1 cellular context compared by ENCODE assay signal in genomic region chr21:45543710-45544448, GRCh38.
TF ChIP-seq lines count a peak whose summit lies in the region.

No MANE protein-coding gene starts in this region.

TF ChIP-seq in SK-N-SH treated with all-trans-retinoic acid at 6 μM for 48 hours, 23 proteins besides CTCF, POLR2A, EP300 and RAD21 (continued from another document):
- TF ChIP-seq TSHZ2 (CRISPR knock-in tag; IDR thresholded peaks at IDR 0.05) (no peak), POU6F1 (CRISPR knock-in tag; IDR thresholded peaks at IDR 0.05; ENCODE audit: borderline replicate concordance, low read depth) (no peak), TOX (CRISPR knock-in tag; IDR thresholded peaks at IDR 0.05; ENCODE audit: borderline replicate concordance) (no peak), ZNF70 (CRISPR knock-in tag; IDR thresholded peaks at IDR 0.05) (no peak), ZC3H10 (CRISPR knock-in tag; IDR thresholded peaks at IDR 0.05) (no peak)
